Comparison of ENCODE assay signal across 8 cellular contexts in genomic region chr1:156600733-156601121, GRCh38. TPM values are rescaled to one million over a fixed set of nuclear protein-coding genes. Genes with fewer than 3 reads are reported as not detected.
DNase-seq lines count a peak whose midpoint lies in the region; ATAC-seq and TF ChIP-seq lines count a peak whose summit lies in the region.

No MANE protein-coding gene starts in this region.

- intact Hi-C loops in right lobe of liver (cut with DNase I), result loop anchor here in 1 of 2 donors (10.0 kb wide), 1 partner anchor 136 kb away; no protein-coding TSS in a partner anchor

- H3K9me3 ChIP-seq in right lobe of liver, result no peaks in the 10 kb centered on the region

- peaks cover 0 to 15% of the 10 kb centered on the region in 2 donors for H3K36me3 Mint-ChIP-seq in activated T-cell treated with anti-CD3 and anti-CD28 coated beads, Interleukin-2, amount 50 U/mL, for 72 hours (ENCODE audit: insufficient read depth in 2 of 2)
- no peaks in the 10 kb centered on the region for H3K36me3 Mint-ChIP-seq in type B pancreatic cell

- peak overlapping the region in 1 of 3 donors; percentile 43 for H3K27ac ChIP-seq in right lobe of liver

- H3K9me3 Mint-ChIP-seq in activated T-cell treated with anti-CD3 and anti-CD28 coated beads, Interleukin-2, amount 50 U/mL, for 72 hours, result no peaks in the 10 kb centered on the region
- no peaks in the 10 kb centered on the region for H3K9me3 Mint-ChIP-seq in type B pancreatic cell

- peaks cover 0 to 17% (median 3%) of the 10 kb centered on the region in 4 donors for H3K4me1 ChIP-seq in right lobe of liver

- no peak for TF ChIP-seq POLR2A in right lobe of liver (IDR thresholded peaks at IDR 0.05)

- peak; percentile 1 to 4 for ATAC-seq in activated T-cell treated with anti-CD3 and anti-CD28 coated beads, Interleukin-2, amount 50 U/mL, for 72 hours (replicated peaks in 1 of 2)
- ATAC-seq in right lobe of liver, result peak in 2 of 4 donors; percentile 11 to 17

- in situ Hi-C loops in astrocyte of the cerebellum (cut with HindIII; ENCODE audit: low sequenced_read_pairs), result no loop called here

- DNase-seq in activated T-cell treated with anti-CD3 and anti-CD28 coated beads, Interleukin-2, amount 50 U/mL, for 72 hours, result no peak
- no peak for DNase-seq in activated T-cell treated with anti-CD3 and anti-CD28 coated beads, Interleukin-2, amount 50 U/mL, for 48 hours
- no peak for DNase-seq in astrocyte of the cerebellum (ENCODE audit: low read depth)
- no peak for DNase-seq in right lobe of liver
- DNase-seq in type B pancreatic cell (ENCODE audit: extremely low spot score, unreplicated experiment), result no peak
- DNase-seq in C1 segment of cervical spinal cord (lab: John Stamatoyannopoulos, UW), result no peak
- DNase-seq in amygdala (lab: John Stamatoyannopoulos, UW), result no peak
- no peak for DNase-seq in NCI-H1092 (lab: John Stamatoyannopoulos, UW)

- H3K27ac Mint-ChIP-seq in activated T-cell treated with anti-CD3 and anti-CD28 coated beads, Interleukin-2, amount 50 U/mL, for 72 hours, result peak overlapping the region; percentile 90
- peak overlapping the region; percentile 94 for H3K27ac Mint-ChIP-seq in type B pancreatic cell

- H3K27me3 Mint-ChIP-seq in activated T-cell treated with anti-CD3 and anti-CD28 coated beads, Interleukin-2, amount 50 U/mL, for 72 hours (ENCODE audit: low read depth), result no peaks in the 10 kb centered on the region
- no peaks in the 10 kb centered on the region for H3K27me3 Mint-ChIP-seq in type B pancreatic cell

- H3K27me3 ChIP-seq in right lobe of liver, result no peaks in the 10 kb centered on the region

- peaks cover 42% of the 10 kb centered on the region for H3K4me1 Mint-ChIP-seq in activated T-cell treated with anti-CD3 and anti-CD28 coated beads, Interleukin-2, amount 50 U/mL, for 72 hours (ENCODE audit: low read depth)
- H3K4me1 Mint-ChIP-seq in type B pancreatic cell (ENCODE audit: unreplicated experiment), result peaks cover 15% of the 10 kb centered on the region

- peak overlapping the region; percentile 87 to 90 for H3K4me3 Mint-ChIP-seq in activated T-cell treated with anti-CD3 and anti-CD28 coated beads, Interleukin-2, amount 50 U/mL, for 72 hours
- peak overlapping the region; percentile 96 for H3K4me3 Mint-ChIP-seq in type B pancreatic cell

- peaks cover 0 to 16% (median 0%) of the 10 kb centered on the region in 4 donors for H3K36me3 ChIP-seq in right lobe of liver

- TF ChIP-seq CTCF in astrocyte of the cerebellum (IDR thresholded peaks at IDR 0.05; ENCODE audit: low read depth, low read length, missing control alignments) (no peak), right lobe of liver (IDR thresholded peaks at IDR 0.05) (no peak), type B pancreatic cell (conservative IDR thresholded peaks at IDR 0.05) (no peak)

- WGBS in right lobe of liver (ENCODE audit: insufficient coverage, low coverage, low lambda C conversion rate, missing lambda C conversion rate), result under 1% methylated on average over 13 of the region's 13 CpGs

- H3K4me3 ChIP-seq in astrocyte of the cerebellum (ENCODE audit: low read depth, low read length), result peak overlapping the region; percentile 79
- peak overlapping the region; percentile 59 to 88 (median 84) for H3K4me3 ChIP-seq in right lobe of liver

RNA-seq across cellular contexts. Expression of gene GPATCH4, which starts 0.6 kb away (rescaled TPM):
- 10 to 100 TPM; 25.6 to 31.6 TPM for total RNA-seq in activated T-cell treated with anti-CD3 and anti-CD28 coated beads, Interleukin-2, amount 50 U/mL, for 72 hours
- 10 to 100 TPM in 4 of 6 experiments, 1 to 10 TPM in 2; 7.0 to 25.3 (median 12.4) TPM for total RNA-seq in right lobe of liver
- total RNA-seq in type B pancreatic cell (ENCODE audit: low replicate concordance), result 22.4 and 30.7 TPM in 2 replicates

RNA-seq across cellular contexts. Expression of gene NAXE, which starts 9.2 kb away (rescaled TPM):
- total RNA-seq in activated T-cell treated with anti-CD3 and anti-CD28 coated beads, Interleukin-2, amount 50 U/mL, for 72 hours, result 10 to 100 TPM; 48.3 to 57.3 TPM
- 10 to 100 TPM; 37.7 to 72.3 (median 49.4) TPM for total RNA-seq in right lobe of liver
- total RNA-seq in type B pancreatic cell (ENCODE audit: low replicate concordance), result 86.3 and 98.4 TPM in 2 replicates

RNA-seq across cellular contexts. Expression of gene HAPLN2, which starts 18.5 kb away (rescaled TPM):
- under 1 TPM; 0.22 to 1.00 TPM for total RNA-seq in activated T-cell treated with anti-CD3 and anti-CD28 coated beads, Interleukin-2, amount 50 U/mL, for 72 hours
- not detected for total RNA-seq in right lobe of liver
- not detected in 2 replicates for total RNA-seq in type B pancreatic cell (ENCODE audit: low replicate concordance)

RNA-seq across cellular contexts. Expression of gene TTC24, which starts 21.2 kb away (rescaled TPM):
- 10 to 100 TPM; 14.7 to 17.4 TPM for total RNA-seq in activated T-cell treated with anti-CD3 and anti-CD28 coated beads, Interleukin-2, amount 50 U/mL, for 72 hours
- total RNA-seq in right lobe of liver, result under 1 TPM in 1 of 6 experiments, not detected in 5; 0.31 TPM
- total RNA-seq in type B pancreatic cell (ENCODE audit: low replicate concordance), result not detected in 2 replicates

RNA-seq across cellular contexts. Expression of gene IQGAP3, which starts 28.4 kb away (rescaled TPM):
- total RNA-seq in activated T-cell treated with anti-CD3 and anti-CD28 coated beads, Interleukin-2, amount 50 U/mL, for 72 hours, result 10 to 100 TPM; 13.6 to 22.5 TPM
- total RNA-seq in right lobe of liver, result 1 to 10 TPM in 3 of 6 experiments, under 1 TPM in 3; 0.07 to 2.6 (median 0.95) TPM
- 17.6 and 35.3 TPM in 2 replicates for total RNA-seq in type B pancreatic cell (ENCODE audit: low replicate concordance)
